ENCODE assay signal across 28 cellular contexts in the genomic region with DNA sequence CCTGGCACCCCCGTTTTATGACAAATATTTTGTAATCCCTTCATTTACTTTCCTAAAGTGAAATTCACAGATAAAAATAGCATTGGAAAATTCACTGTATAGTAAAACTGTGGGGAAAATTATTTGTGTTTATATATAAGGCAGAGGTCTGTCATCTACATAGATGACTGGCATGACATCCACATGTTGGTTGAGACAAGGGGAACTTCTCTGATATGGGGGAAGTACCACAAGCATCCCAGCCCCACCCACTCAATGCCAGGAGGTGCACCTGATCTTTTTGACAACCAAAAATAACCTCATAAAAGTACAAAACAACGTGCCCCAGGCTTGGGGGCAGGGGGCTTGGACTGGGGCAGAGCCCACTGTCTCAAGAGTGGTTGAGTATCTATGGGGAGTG.
"Had no signal": no experiment of that assay in that cellular context is flagged by ENCODE, and none has a peak within 500 bp of the region (broad histone marks: within the 10 kb centered on the region; RNA-seq: fewer than 3 reads in every experiment).

No MANE protein-coding gene starts in this region.

- ATAC-seq: activated CD8-positive, alpha-beta memory T cell treated with anti-CD3 and anti-CD28 coated beads, Interleukin-2, amount 10 ng/mL, durations not matched to agents 7 days and 5 days; activated CD8-positive, alpha-beta T cell treated with anti-CD3 and anti-CD28 coated beads, Interleukin-2, amount 10 ng/mL, durations not matched to agents 7 days and 5 days; activated T-cell treated with anti-CD3 and anti-CD28 coated beads, Interleukin-2, amount 50 U/mL, for 72 hours; body of pancreas; gastroesophageal sphincter; natural killer cell had no signal

- H3K27ac ChIP-seq: body of pancreas, gastroesophageal sphincter, neural progenitor cell, parathyroid adenoma, right atrium auricular region, thoracic aorta, vagina had no signal

- H2AFZ ChIP-seq: neural progenitor cell, parathyroid adenoma had no signal

- H3K9ac ChIP-seq: neural progenitor cell, parathyroid adenoma had no signal

- H3K27me3 ChIP-seq: body of pancreas, gastroesophageal sphincter, right atrium auricular region, upper lobe of left lung, vagina had no signal

- FAIRE-seq: colon, kidney had no signal

- H3K4me3 ChIP-seq: body of pancreas, gastroesophageal sphincter, neural progenitor cell, right atrium auricular region, thoracic aorta, upper lobe of left lung, vagina had no signal

- H3K4me1 ChIP-seq: gastroesophageal sphincter, parathyroid adenoma, right atrium auricular region, vagina had no signal

- H3K4me1 Mint-ChIP-seq: activated CD8-positive, alpha-beta memory T cell treated with anti-CD3 and anti-CD28 coated beads, Interleukin-2, amount 10 ng/mL, durations not matched to agents 7 days and 5 days; natural killer cell had no signal

- H3K27ac Mint-ChIP-seq: activated CD8-positive, alpha-beta memory T cell treated with anti-CD3 and anti-CD28 coated beads, Interleukin-2, amount 10 ng/mL, durations not matched to agents 7 days and 5 days; activated CD8-positive, alpha-beta T cell treated with anti-CD3 and anti-CD28 coated beads, Interleukin-2, amount 10 ng/mL, durations not matched to agents 7 days and 5 days; activated naive CD8-positive, alpha-beta T cell; activated T-cell treated with anti-CD3 and anti-CD28 coated beads, Interleukin-2, amount 50 U/mL, for 72 hours; natural killer cell; neural progenitor cell; T-helper 1 cell treated with Interleukin-12 subunit alpha and Interleukin-12 subunit beta and Interleukin-4 antibody, amounts not matched to agents 30 μg/mL and 1 μg/mL, for 36 hours; WTC11 had no signal

- H3K36me3 ChIP-seq: gastroesophageal sphincter, right atrium auricular region, thoracic aorta, upper lobe of left lung, vagina had no signal

- H3K36me3 Mint-ChIP-seq: neural progenitor cell, WTC11 had no signal

- H3K79me2 ChIP-seq: parathyroid adenoma had no signal

- H3K4me3 Mint-ChIP-seq: activated CD8-positive, alpha-beta memory T cell treated with anti-CD3 and anti-CD28 coated beads, Interleukin-2, amount 10 ng/mL, durations not matched to agents 7 days and 5 days; activated CD8-positive, alpha-beta T cell treated with anti-CD3 and anti-CD28 coated beads, Interleukin-2, amount 10 ng/mL, durations not matched to agents 7 days and 5 days; activated naive CD8-positive, alpha-beta T cell; activated T-cell treated with anti-CD3 and anti-CD28 coated beads, Interleukin-2, amount 50 U/mL, for 72 hours; natural killer cell; neural progenitor cell; T-helper 1 cell treated with Interleukin-12 subunit alpha and Interleukin-12 subunit beta and Interleukin-4 antibody, amounts not matched to agents 30 μg/mL and 1 μg/mL, for 36 hours; WTC11 had no signal

- DNase-seq: activated CD8-positive, alpha-beta memory T cell treated with anti-CD3 and anti-CD28 coated beads, Interleukin-2, amount 10 ng/mL, durations not matched to agents 7 days and 5 days; activated CD8-positive, alpha-beta T cell treated with anti-CD3 and anti-CD28 coated beads, Interleukin-2, amount 10 ng/mL, durations not matched to agents 7 days and 5 days; activated naive CD4-positive, alpha-beta T cell; activated T-cell treated with anti-CD3 and anti-CD28 coated beads, Interleukin-2, amount 50 U/mL, for 72 hours; anterior cingulate cortex; body of pancreas; effector CD8-positive, alpha-beta T cell; hippocampal formation; kidney; midbrain; natural killer cell; occipital lobe; stimulated activated CD4-positive, alpha-beta T cell treated with anti-CD3 and anti-CD28 coated beads, Interleukin-15, amount 100 ng/mL, for 24 hours; stimulated activated CD4-positive, alpha-beta T cell treated with anti-CD3 and anti-CD28 coated beads, Interleukin-2, amount 100 ng/mL, for 24 hours; stimulated activated naive CD4-positive, alpha-beta T cell treated with Interleukin-2 at 50 U/mL for 16 hours; SW 1271; T-helper 9 cell; upper lobe of left lung had no signal

- H3K9me3 ChIP-seq: body of pancreas had no signal

- H3K4me2 ChIP-seq: neural progenitor cell had no signal
